ENCODE assay signal across 8 cellular contexts in the genomic region with DNA sequence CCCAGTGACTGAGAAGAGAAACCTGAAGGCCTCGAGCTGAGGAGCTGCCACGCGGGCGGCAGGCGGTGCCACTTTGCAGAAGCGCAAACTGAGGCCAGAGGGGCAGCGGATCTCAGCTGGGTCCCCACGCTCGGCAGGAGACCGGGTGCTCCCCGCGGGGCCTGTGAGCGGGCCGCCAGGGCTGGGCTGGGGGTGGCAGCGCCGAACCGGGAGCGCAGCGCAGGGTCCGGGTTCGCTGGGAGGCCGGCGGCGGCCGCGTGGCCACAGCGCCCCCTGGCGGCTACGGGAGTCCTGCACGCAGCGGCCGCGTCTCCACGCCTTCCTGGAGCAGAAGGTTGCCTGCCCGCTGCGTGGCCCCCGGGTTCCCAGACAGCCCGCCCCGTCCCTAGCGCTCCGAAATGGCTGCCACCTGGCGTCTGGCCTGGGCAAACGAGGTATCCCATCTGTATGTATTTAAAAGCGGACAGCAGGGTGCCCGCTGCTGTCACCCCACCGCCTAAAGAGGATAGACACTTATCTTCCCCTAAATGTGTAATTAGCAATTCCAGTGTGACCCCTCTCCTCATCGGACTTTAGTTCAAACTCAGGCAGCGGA.
DNase-seq lines count a peak whose midpoint lies in the region; ATAC-seq and TF ChIP-seq lines count a peak whose summit lies in the region.

No MANE protein-coding gene starts in this region.

- DNase-seq in SIG-M5 treated with dmso at 0.1 percent for 504 hours (lab: John Stamatoyannopoulos, UW; ENCODE audit: unreplicated experiment) (peak; percentile 30), SIG-M5 (lab: John Stamatoyannopoulos, UW) (no peak), OCI-M1 (lab: John Stamatoyannopoulos, UW) (peak; percentile 73), fibroblast of peridontal ligament (ENCODE audit: extremely low read depth) (peak; percentile 62), nephron progenitor cell (peak; percentile 92), superior temporal gyrus (ENCODE audit: extremely low spot score) (peak; percentile 60)
- DNase-seq in activated T-cell treated with anti-CD3 and anti-CD28 coated beads, Interleukin-2, amount 50 U/mL, for 72 hours: peak; percentile 54 to 76

- H3K36me3 Mint-ChIP-seq in activated T-cell treated with anti-CD3 and anti-CD28 coated beads, Interleukin-2, amount 50 U/mL, for 72 hours (ENCODE audit: insufficient read depth in 2 of 2): no peaks in the 10 kb centered on the region
- H3K36me3 Mint-ChIP-seq in nephron progenitor cell (ENCODE audit: low read depth): no peaks in the 10 kb centered on the region

- H3K9me3 Mint-ChIP-seq in activated T-cell treated with anti-CD3 and anti-CD28 coated beads, Interleukin-2, amount 50 U/mL, for 72 hours: no peaks in the 10 kb centered on the region
- peaks cover 4% of the 10 kb centered on the region for H3K9me3 Mint-ChIP-seq in nephron progenitor cell

- TF ChIP-seq CTCF in nephron progenitor cell (IDR thresholded peaks at IDR 0.05): peak; percentile 95

- ATAC-seq in HG03460 (IDR thresholded peaks at IDR 0.05; ENCODE audit: unreplicated experiment): peak; percentile 59
- ATAC-seq in activated T-cell treated with anti-CD3 and anti-CD28 coated beads, Interleukin-2, amount 50 U/mL, for 72 hours (replicated peaks in 1 of 2): peak; percentile 67 to 70

- peaks cover 46% of the 10 kb centered on the region for H3K27me3 Mint-ChIP-seq in activated T-cell treated with anti-CD3 and anti-CD28 coated beads, Interleukin-2, amount 50 U/mL, for 72 hours (ENCODE audit: low read depth)
- H3K27me3 Mint-ChIP-seq in nephron progenitor cell (ENCODE audit: low read depth, poor library complexity): peaks cover 12% of the 10 kb centered on the region

- peaks cover 20% of the 10 kb centered on the region for H3K4me1 Mint-ChIP-seq in activated T-cell treated with anti-CD3 and anti-CD28 coated beads, Interleukin-2, amount 50 U/mL, for 72 hours (ENCODE audit: low read depth)
- peaks cover 54% of the 10 kb centered on the region for H3K4me1 Mint-ChIP-seq in nephron progenitor cell

- no peak overlapping the region for H3K27ac Mint-ChIP-seq in activated T-cell treated with anti-CD3 and anti-CD28 coated beads, Interleukin-2, amount 50 U/mL, for 72 hours
- no peak overlapping the region for H3K27ac Mint-ChIP-seq in nephron progenitor cell

- H3K4me3 Mint-ChIP-seq in activated T-cell treated with anti-CD3 and anti-CD28 coated beads, Interleukin-2, amount 50 U/mL, for 72 hours: no peak overlapping the region
- H3K4me3 Mint-ChIP-seq in nephron progenitor cell: peak overlapping the region; percentile 43
